ENCODE assay signal across 1 cellular context in the genomic region with DNA sequence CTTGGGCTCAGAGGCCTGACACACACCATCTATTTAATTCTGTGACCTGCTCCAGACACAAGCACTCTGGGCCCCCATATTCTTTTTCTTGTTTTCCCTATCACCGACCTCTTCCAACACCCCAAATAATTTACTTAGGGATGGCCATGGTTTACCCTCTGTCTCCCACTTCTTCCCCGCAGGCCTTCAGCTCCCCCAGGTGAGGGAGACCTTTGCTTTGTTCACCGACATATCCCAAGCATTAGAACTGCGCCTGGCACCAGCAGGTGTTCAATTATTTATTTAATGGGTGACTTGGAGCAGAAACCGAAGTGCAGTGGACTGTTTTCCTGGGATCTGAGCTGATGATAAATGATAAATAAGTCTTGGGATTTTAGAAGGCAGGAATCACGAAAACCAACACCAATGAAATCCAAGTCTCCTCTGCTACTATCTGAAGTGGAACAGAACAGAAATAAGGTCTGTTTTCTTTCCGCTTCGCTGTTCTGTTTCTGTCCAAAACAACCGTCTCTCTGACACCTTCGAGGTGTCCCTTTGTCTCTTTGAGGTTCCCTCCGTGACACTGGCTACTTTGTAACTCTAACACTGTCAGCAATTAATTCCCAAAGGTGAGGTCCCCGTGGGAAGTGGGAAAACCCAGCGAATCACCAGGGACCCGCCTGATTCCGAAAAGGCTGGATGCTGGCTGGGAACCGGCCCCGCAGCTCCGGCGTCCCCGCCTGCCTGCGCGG.
TF ChIP-seq lines count a peak whose summit lies in the region.

No MANE protein-coding gene starts in this region.

TF ChIP-seq in GM23338, 12 proteins besides CTCF, POLR2A, EP300 and RAD21 (continued from another document):
- TF ChIP-seq, protein P1, sequence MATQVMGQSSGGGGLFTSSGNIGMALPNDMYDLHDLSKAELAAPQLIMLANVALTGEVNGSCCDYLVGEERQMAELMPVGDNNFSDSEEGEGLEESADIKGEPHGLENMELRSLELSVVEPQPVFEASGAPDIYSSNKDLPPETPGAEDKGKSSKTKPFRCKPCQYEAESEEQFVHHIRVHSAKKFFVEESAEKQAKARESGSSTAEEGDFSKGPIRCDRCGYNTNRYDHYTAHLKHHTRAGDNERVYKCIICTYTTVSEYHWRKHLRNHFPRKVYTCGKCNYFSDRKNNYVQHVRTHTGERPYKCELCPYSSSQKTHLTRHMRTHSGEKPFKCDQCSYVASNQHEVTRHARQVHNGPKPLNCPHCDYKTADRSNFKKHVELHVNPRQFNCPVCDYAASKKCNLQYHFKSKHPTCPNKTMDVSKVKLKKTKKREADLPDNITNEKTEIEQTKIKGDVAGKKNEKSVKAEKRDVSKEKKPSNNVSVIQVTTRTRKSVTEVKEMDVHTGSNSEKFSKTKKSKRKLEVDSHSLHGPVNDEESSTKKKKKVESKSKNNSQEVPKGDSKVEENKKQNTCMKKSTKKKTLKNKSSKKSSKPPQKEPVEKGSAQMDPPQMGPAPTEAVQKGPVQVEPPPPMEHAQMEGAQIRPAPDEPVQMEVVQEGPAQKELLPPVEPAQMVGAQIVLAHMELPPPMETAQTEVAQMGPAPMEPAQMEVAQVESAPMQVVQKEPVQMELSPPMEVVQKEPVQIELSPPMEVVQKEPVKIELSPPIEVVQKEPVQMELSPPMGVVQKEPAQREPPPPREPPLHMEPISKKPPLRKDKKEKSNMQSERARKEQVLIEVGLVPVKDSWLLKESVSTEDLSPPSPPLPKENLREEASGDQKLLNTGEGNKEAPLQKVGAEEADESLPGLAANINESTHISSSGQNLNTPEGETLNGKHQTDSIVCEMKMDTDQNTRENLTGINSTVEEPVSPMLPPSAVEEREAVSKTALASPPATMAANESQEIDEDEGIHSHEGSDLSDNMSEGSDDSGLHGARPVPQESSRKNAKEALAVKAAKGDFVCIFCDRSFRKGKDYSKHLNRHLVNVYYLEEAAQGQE (IDR thresholded peaks at IDR 0.05; ENCODE audit: unreplicated experiment), result no peak
- no peak for TF ChIP-seq POLR2AphosphoS5 (IDR thresholded peaks at IDR 0.05; ENCODE audit: low read depth)
- TF ChIP-seq, protein P2, sequence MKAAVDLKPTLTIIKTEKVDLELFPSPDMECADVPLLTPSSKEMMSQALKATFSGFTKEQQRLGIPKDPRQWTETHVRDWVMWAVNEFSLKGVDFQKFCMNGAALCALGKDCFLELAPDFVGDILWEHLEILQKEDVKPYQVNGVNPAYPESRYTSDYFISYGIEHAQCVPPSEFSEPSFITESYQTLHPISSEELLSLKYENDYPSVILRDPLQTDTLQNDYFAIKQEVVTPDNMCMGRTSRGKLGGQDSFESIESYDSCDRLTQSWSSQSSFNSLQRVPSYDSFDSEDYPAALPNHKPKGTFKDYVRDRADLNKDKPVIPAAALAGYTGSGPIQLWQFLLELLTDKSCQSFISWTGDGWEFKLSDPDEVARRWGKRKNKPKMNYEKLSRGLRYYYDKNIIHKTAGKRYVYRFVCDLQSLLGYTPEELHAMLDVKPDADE (IDR thresholded peaks at IDR 0.05), result no peak
- no peak for TF ChIP-seq NANOG (IDR thresholded peaks at IDR 0.05; ENCODE audit: borderline replicate concordance)
- no peak for TF ChIP-seq ZNF331 (CRISPR knock-in tag; IDR thresholded peaks at IDR 0.05; ENCODE audit: low read depth)
- TF ChIP-seq, protein P3, sequence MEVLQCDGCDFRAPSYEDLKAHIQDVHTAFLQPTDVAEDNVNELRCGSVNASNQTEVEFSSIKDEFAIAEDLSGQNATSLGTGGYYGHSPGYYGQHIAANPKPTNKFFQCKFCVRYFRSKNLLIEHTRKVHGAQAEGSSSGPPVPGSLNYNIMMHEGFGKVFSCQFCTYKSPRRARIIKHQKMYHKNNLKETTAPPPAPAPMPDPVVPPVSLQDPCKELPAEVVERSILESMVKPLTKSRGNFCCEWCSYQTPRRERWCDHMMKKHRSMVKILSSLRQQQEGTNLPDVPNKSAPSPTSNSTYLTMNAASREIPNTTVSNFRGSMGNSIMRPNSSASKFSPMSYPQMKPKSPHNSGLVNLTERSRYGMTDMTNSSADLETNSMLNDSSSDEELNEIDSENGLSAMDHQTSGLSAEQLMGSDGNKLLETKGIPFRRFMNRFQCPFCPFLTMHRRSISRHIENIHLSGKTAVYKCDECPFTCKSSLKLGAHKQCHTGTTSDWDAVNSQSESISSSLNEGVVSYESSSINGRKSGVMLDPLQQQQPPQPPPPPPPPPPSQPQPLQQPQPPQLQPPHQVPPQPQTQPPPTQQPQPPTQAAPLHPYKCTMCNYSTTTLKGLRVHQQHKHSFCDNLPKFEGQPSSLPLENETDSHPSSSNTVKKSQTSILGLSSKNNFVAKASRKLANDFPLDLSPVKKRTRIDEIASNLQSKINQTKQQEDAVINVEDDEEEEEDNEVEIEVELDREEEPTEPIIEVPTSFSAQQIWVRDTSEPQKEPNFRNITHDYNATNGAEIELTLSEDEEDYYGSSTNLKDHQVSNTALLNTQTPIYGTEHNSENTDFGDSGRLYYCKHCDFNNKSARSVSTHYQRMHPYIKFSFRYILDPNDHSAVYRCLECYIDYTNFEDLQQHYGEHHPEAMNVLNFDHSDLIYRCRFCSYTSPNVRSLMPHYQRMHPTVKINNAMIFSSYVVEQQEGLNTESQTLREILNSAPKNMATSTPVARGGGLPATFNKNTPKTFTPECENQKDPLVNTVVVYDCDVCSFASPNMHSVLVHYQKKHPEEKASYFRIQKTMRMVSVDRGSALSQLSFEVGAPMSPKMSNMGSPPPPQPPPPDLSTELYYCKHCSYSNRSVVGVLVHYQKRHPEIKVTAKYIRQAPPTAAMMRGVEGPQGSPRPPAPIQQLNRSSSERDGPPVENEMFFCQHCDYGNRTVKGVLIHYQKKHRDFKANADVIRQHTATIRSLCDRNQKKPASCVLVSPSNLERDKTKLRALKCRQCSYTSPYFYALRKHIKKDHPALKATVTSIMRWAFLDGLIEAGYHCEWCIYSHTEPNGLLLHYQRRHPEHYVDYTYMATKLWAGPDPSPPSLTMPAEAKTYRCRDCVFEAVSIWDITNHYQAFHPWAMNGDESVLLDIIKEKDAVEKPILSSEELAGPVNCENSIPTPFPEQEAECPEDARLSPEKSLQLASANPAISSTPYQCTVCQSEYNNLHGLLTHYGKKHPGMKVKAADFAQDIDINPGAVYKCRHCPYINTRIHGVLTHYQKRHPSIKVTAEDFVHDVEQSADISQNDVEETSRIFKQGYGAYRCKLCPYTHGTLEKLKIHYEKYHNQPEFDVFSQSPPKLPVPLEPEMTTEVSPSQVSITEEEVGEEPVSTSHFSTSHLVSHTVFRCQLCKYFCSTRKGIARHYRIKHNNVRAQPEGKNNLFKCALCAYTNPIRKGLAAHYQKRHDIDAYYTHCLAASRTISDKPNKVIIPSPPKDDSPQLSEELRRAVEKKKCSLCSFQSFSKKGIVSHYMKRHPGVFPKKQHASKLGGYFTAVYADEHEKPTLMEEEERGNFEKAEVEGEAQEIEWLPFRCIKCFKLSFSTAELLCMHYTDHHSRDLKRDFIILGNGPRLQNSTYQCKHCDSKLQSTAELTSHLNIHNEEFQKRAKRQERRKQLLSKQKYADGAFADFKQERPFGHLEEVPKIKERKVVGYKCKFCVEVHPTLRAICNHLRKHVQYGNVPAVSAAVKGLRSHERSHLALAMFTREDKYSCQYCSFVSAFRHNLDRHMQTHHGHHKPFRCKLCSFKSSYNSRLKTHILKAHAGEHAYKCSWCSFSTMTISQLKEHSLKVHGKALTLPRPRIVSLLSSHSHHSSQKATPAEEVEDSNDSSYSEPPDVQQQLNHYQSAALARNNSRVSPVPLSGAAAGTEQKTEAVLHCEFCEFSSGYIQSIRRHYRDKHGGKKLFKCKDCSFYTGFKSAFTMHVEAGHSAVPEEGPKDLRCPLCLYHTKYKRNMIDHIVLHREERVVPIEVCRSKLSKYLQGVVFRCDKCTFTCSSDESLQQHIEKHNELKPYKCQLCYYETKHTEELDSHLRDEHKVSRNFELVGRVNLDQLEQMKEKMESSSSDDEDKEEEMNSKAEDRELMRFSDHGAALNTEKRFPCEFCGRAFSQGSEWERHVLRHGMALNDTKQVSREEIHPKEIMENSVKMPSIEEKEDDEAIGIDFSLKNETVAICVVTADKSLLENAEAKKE (CRISPR knock-in tag; IDR thresholded peaks at IDR 0.05), result no peak
